In genomic region chr4:152850377-152850776, GRCh38 we compare ENCODE assay signal across 1 cellular context.
TF ChIP-seq lines count a peak whose summit lies in the region.

No MANE protein-coding gene starts in this region.

TF ChIP-seq in WTC11, 78 proteins besides CTCF, POLR2A, EP300 and RAD21 (continued from another document and continues in another):
- no peak for TF ChIP-seq E2F5 (CRISPR knock-in tag; IDR thresholded peaks at IDR 0.05)
- TF ChIP-seq, protein P1, sequence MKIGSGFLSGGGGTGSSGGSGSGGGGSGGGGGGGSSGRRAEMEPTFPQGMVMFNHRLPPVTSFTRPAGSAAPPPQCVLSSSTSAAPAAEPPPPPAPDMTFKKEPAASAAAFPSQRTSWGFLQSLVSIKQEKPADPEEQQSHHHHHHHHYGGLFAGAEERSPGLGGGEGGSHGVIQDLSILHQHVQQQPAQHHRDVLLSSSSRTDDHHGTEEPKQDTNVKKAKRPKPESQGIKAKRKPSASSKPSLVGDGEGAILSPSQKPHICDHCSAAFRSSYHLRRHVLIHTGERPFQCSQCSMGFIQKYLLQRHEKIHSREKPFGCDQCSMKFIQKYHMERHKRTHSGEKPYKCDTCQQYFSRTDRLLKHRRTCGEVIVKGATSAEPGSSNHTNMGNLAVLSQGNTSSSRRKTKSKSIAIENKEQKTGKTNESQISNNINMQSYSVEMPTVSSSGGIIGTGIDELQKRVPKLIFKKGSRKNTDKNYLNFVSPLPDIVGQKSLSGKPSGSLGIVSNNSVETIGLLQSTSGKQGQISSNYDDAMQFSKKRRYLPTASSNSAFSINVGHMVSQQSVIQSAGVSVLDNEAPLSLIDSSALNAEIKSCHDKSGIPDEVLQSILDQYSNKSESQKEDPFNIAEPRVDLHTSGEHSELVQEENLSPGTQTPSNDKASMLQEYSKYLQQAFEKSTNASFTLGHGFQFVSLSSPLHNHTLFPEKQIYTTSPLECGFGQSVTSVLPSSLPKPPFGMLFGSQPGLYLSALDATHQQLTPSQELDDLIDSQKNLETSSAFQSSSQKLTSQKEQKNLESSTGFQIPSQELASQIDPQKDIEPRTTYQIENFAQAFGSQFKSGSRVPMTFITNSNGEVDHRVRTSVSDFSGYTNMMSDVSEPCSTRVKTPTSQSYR (CRISPR knock-in tag; IDR thresholded peaks at IDR 0.05), result no peak
- no peak for TF ChIP-seq ZNF423 (CRISPR knock-in tag; IDR thresholded peaks at IDR 0.05)
- TF ChIP-seq RELA (CRISPR knock-in tag; IDR thresholded peaks at IDR 0.05; ENCODE audit: borderline replicate concordance), result no peak
- TF ChIP-seq MXD4 (CRISPR knock-in tag; IDR thresholded peaks at IDR 0.05; ENCODE audit: borderline replicate concordance), result no peak
- no peak for TF ChIP-seq ATF1 (CRISPR knock-in tag; IDR thresholded peaks at IDR 0.05)
- TF ChIP-seq, protein P2, sequence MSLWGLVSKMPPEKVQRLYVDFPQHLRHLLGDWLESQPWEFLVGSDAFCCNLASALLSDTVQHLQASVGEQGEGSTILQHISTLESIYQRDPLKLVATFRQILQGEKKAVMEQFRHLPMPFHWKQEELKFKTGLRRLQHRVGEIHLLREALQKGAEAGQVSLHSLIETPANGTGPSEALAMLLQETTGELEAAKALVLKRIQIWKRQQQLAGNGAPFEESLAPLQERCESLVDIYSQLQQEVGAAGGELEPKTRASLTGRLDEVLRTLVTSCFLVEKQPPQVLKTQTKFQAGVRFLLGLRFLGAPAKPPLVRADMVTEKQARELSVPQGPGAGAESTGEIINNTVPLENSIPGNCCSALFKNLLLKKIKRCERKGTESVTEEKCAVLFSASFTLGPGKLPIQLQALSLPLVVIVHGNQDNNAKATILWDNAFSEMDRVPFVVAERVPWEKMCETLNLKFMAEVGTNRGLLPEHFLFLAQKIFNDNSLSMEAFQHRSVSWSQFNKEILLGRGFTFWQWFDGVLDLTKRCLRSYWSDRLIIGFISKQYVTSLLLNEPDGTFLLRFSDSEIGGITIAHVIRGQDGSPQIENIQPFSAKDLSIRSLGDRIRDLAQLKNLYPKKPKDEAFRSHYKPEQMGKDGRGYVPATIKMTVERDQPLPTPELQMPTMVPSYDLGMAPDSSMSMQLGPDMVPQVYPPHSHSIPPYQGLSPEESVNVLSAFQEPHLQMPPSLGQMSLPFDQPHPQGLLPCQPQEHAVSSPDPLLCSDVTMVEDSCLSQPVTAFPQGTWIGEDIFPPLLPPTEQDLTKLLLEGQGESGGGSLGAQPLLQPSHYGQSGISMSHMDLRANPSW (CRISPR knock-in tag; conservative IDR thresholded peaks at IDR 0.05; ENCODE audit: low read depth), result no peak
- no peak for TF ChIP-seq IRF2 (CRISPR knock-in tag; IDR thresholded peaks at IDR 0.05; ENCODE audit: borderline replicate concordance, low read depth)
- TF ChIP-seq KAT7 (CRISPR knock-in tag; IDR thresholded peaks at IDR 0.05; ENCODE audit: borderline replicate concordance), result no peak
- no peak for TF ChIP-seq ERG (CRISPR knock-in tag; IDR thresholded peaks at IDR 0.05)
- TF ChIP-seq ZNF219 (CRISPR knock-in tag; IDR thresholded peaks at IDR 0.05; ENCODE audit: borderline replicate concordance), result no peak
- TF ChIP-seq ZNF317 (CRISPR knock-in tag; IDR thresholded peaks at IDR 0.05; ENCODE audit: borderline replicate concordance, low read depth), result no peak
- TF ChIP-seq ZNF396 (CRISPR knock-in tag; IDR thresholded peaks at IDR 0.05; ENCODE audit: borderline replicate concordance), result no peak
- no peak for TF ChIP-seq JAZF1 (CRISPR knock-in tag; IDR thresholded peaks at IDR 0.05)
- TF ChIP-seq ZBTB21 (CRISPR knock-in tag; IDR thresholded peaks at IDR 0.05; ENCODE audit: borderline replicate concordance), result no peak
- TF ChIP-seq NR1H2 (CRISPR knock-in tag; IDR thresholded peaks at IDR 0.05), result no peak
- TF ChIP-seq TCF7 (CRISPR knock-in tag; IDR thresholded peaks at IDR 0.05; ENCODE audit: low read depth), result no peak
- no peak for TF ChIP-seq ESRRA (CRISPR knock-in tag; IDR thresholded peaks at IDR 0.05; ENCODE audit: borderline replicate concordance)
- TF ChIP-seq MYBL2 (CRISPR knock-in tag; IDR thresholded peaks at IDR 0.05), result 0 out of 2 replicates have a peak, but pooled peaks have one; percentile 22
- no peak for TF ChIP-seq PRDM15 (CRISPR knock-in tag; IDR thresholded peaks at IDR 0.05)
- TF ChIP-seq SOX15 (CRISPR knock-in tag; IDR thresholded peaks at IDR 0.05), result no peak
- no peak for TF ChIP-seq ZNF121 (CRISPR knock-in tag; IDR thresholded peaks at IDR 0.05)
- TF ChIP-seq, protein P3, sequence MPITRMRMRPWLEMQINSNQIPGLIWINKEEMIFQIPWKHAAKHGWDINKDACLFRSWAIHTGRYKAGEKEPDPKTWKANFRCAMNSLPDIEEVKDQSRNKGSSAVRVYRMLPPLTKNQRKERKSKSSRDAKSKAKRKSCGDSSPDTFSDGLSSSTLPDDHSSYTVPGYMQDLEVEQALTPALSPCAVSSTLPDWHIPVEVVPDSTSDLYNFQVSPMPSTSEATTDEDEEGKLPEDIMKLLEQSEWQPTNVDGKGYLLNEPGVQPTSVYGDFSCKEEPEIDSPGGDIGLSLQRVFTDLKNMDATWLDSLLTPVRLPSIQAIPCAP (CRISPR knock-in tag; IDR thresholded peaks at IDR 0.05), result no peak
- TF ChIP-seq, protein P4, sequence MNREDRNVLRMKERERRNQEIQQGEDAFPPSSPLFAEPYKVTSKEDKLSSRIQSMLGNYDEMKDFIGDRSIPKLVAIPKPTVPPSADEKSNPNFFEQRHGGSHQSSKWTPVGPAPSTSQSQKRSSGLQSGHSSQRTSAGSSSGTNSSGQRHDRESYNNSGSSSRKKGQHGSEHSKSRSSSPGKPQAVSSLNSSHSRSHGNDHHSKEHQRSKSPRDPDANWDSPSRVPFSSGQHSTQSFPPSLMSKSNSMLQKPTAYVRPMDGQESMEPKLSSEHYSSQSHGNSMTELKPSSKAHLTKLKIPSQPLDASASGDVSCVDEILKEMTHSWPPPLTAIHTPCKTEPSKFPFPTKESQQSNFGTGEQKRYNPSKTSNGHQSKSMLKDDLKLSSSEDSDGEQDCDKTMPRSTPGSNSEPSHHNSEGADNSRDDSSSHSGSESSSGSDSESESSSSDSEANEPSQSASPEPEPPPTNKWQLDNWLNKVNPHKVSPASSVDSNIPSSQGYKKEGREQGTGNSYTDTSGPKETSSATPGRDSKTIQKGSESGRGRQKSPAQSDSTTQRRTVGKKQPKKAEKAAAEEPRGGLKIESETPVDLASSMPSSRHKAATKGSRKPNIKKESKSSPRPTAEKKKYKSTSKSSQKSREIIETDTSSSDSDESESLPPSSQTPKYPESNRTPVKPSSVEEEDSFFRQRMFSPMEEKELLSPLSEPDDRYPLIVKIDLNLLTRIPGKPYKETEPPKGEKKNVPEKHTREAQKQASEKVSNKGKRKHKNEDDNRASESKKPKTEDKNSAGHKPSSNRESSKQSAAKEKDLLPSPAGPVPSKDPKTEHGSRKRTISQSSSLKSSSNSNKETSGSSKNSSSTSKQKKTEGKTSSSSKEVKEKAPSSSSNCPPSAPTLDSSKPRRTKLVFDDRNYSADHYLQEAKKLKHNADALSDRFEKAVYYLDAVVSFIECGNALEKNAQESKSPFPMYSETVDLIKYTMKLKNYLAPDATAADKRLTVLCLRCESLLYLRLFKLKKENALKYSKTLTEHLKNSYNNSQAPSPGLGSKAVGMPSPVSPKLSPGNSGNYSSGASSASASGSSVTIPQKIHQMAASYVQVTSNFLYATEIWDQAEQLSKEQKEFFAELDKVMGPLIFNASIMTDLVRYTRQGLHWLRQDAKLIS (CRISPR knock-in tag; IDR thresholded peaks at IDR 0.05; ENCODE audit: borderline replicate concordance), result no peak
- no peak for TF ChIP-seq ZNF263 (CRISPR knock-in tag; IDR thresholded peaks at IDR 0.05; ENCODE audit: low read depth)
- no peak for TF ChIP-seq TEAD4 (CRISPR knock-in tag; IDR thresholded peaks at IDR 0.05)
- TF ChIP-seq, protein P5, sequence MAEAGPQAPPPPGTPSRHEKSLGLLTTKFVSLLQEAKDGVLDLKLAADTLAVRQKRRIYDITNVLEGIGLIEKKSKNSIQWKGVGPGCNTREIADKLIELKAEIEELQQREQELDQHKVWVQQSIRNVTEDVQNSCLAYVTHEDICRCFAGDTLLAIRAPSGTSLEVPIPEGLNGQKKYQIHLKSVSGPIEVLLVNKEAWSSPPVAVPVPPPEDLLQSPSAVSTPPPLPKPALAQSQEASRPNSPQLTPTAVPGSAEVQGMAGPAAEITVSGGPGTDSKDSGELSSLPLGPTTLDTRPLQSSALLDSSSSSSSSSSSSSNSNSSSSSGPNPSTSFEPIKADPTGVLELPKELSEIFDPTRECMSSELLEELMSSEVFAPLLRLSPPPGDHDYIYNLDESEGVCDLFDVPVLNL (CRISPR knock-in tag; IDR thresholded peaks at IDR 0.05; ENCODE audit: borderline replicate concordance, low read depth), result no peak
- TF ChIP-seq ATF3 (CRISPR knock-in tag; conservative IDR thresholded peaks at IDR 0.05), result no peak
- TF ChIP-seq TEAD1 (CRISPR knock-in tag; IDR thresholded peaks at IDR 0.05), result peak; percentile 80; the same call in 1 of the 2 replicates
- peak; percentile 45; the same call in 1 of the 2 replicates for TF ChIP-seq ZNF232 (CRISPR knock-in tag; IDR thresholded peaks at IDR 0.05)
- TF ChIP-seq, protein P6, sequence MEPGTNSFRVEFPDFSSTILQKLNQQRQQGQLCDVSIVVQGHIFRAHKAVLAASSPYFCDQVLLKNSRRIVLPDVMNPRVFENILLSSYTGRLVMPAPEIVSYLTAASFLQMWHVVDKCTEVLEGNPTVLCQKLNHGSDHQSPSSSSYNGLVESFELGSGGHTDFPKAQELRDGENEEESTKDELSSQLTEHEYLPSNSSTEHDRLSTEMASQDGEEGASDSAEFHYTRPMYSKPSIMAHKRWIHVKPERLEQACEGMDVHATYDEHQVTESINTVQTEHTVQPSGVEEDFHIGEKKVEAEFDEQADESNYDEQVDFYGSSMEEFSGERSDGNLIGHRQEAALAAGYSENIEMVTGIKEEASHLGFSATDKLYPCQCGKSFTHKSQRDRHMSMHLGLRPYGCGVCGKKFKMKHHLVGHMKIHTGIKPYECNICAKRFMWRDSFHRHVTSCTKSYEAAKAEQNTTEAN (CRISPR knock-in tag; IDR thresholded peaks at IDR 0.05), result peak; percentile 83; the same call in 1 of the 2 replicates
- TF ChIP-seq NFATC4 (CRISPR knock-in tag; IDR thresholded peaks at IDR 0.05), result no peak
- no peak for TF ChIP-seq GTF2I (CRISPR knock-in tag; conservative IDR thresholded peaks at IDR 0.05)
- TF ChIP-seq SP1 (CRISPR knock-in tag; conservative IDR thresholded peaks at IDR 0.05), result no peak
- TF ChIP-seq CREM (CRISPR knock-in tag; IDR thresholded peaks at IDR 0.05), result no peak
- no peak for TF ChIP-seq CREB1 (CRISPR knock-in tag; IDR thresholded peaks at IDR 0.05)
- no peak for TF ChIP-seq E2F1 (CRISPR knock-in tag; IDR thresholded peaks at IDR 0.05)
- peak; percentile 48; the same call in 1 of the 2 replicates for TF ChIP-seq USF1 (CRISPR knock-in tag; IDR thresholded peaks at IDR 0.05)
- TF ChIP-seq GABPB1 (CRISPR knock-in tag; IDR thresholded peaks at IDR 0.05), result no peak
- no peak for TF ChIP-seq SMAD4 (CRISPR knock-in tag; IDR thresholded peaks at IDR 0.05)
